1 cellular context compared by ENCODE assay signal in the genomic region with DNA sequence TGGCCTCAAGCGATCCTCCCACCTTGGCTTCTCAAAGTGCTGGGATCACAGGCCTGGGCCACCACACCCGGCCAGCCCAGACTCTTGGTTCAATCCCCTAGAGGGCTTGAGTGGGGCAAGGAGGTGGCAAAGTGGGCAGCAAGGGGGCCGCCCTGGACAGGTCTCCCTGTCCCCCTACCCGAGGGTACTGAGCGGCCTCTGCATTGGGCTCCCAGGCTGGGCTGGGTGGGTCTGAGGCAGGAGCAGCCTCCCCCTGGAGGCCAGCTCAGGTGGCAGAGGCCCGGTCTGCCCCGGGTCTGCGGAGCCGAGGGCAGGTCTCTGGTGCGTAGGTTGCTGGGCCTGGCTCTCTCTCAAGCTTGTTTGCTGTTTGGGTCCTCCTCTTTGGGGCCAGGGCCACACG.
TF ChIP-seq lines count a peak whose summit lies in the region.

No MANE protein-coding gene starts in this region.

TF ChIP-seq in GM23338, 12 proteins besides CTCF, POLR2A, EP300 and RAD21 (continued from another document):
- TF ChIP-seq ZNF462 (CRISPR knock-in tag; IDR thresholded peaks at IDR 0.05) (no peak), EZH2phosphoT487 (IDR thresholded peaks at IDR 0.05; ENCODE audit: unreplicated experiment) (no peak), STAT1 (IDR thresholded peaks at IDR 0.05; ENCODE audit: unreplicated experiment) (no peak), REST (IDR thresholded peaks at IDR 0.05; ENCODE audit: unreplicated experiment) (no peak), ETS1 (IDR thresholded peaks at IDR 0.05) (no peak), ZNF114 (CRISPR knock-in tag; IDR thresholded peaks at IDR 0.05) (no peak), ZNF331 (CRISPR knock-in tag; IDR thresholded peaks at IDR 0.05; ENCODE audit: low read depth) (no peak)
